ENCODE assay signal across 8 cellular contexts in genomic region chr2:73292906-73293533, GRCh38. TPM values are rescaled to one million over a fixed set of nuclear protein-coding genes. Genes with fewer than 3 reads are reported as not detected.
DNase-seq lines count a peak whose midpoint lies in the region; ATAC-seq lines count a peak whose summit lies in the region.

No MANE protein-coding gene starts in this region.

- H3K27me3 Mint-ChIP-seq in CD4-positive, CD25-positive, alpha-beta regulatory T cell: peaks cover 75% of the 10 kb centered on the region
- peaks cover 83% of the 10 kb centered on the region for H3K27me3 Mint-ChIP-seq in activated T-cell treated with anti-CD3 and anti-CD28 coated beads, Interleukin-2, amount 50 U/mL, for 24 hours
- H3K27me3 Mint-ChIP-seq in stimulated activated naive B cell treated with anti-CD40 and anti-IgM and Interleukin-4, amounts not matched to agents 10 μg/mL and 1 μg/mL and 100 μg/mL, for 72 hours: peaks cover 47 to 66% of the 10 kb centered on the region in 2 donors

- H3K4me3 Mint-ChIP-seq in CD4-positive, CD25-positive, alpha-beta regulatory T cell: peak overlapping the region; percentile 65 to 74 (median 74)
- peak overlapping the region; percentile 72 for H3K4me3 Mint-ChIP-seq in activated T-cell treated with anti-CD3 and anti-CD28 coated beads, Interleukin-2, amount 50 U/mL, for 24 hours
- H3K4me3 Mint-ChIP-seq in stimulated activated naive B cell treated with anti-CD40 and anti-IgM and Interleukin-4, amounts not matched to agents 10 μg/mL and 1 μg/mL and 100 μg/mL, for 72 hours: peak overlapping the region; percentile 81 to 83

- H3K27me3 ChIP-seq in CD4-positive, CD25-positive, alpha-beta regulatory T cell (ENCODE audit: control insufficient read depth, insufficient read depth, low read length): peaks cover 47% of the 10 kb centered on the region
- H3K27me3 ChIP-seq in iPS DF 6.9 (ENCODE audit: control insufficient read depth, insufficient read depth, low read length): peaks cover 25% of the 10 kb centered on the region

- peaks cover 3% of the 10 kb centered on the region in 2 experiments for H3K9me3 ChIP-seq in CD4-positive, CD25-positive, alpha-beta regulatory T cell (ENCODE audit: control insufficient read depth in 2 of 2, low read length in 2 of 2)
- H3K9me3 ChIP-seq in iPS DF 6.9 (ENCODE audit: control insufficient read depth, insufficient read depth, low read length): no peaks in the 10 kb centered on the region

- peaks cover 0 to 21% (median 5%) of the 10 kb centered on the region in 4 donors for H3K4me1 Mint-ChIP-seq in CD4-positive, CD25-positive, alpha-beta regulatory T cell
- peaks cover 26% of the 10 kb centered on the region for H3K4me1 Mint-ChIP-seq in activated T-cell treated with anti-CD3 and anti-CD28 coated beads, Interleukin-2, amount 50 U/mL, for 24 hours (ENCODE audit: low read depth)
- H3K4me1 Mint-ChIP-seq in stimulated activated naive B cell treated with anti-CD40 and anti-IgM and Interleukin-4, amounts not matched to agents 10 μg/mL and 1 μg/mL and 100 μg/mL, for 72 hours: peaks cover 8 to 29% of the 10 kb centered on the region in 2 donors

- no peaks in the 10 kb centered on the region for H3K36me3 Mint-ChIP-seq in CD4-positive, CD25-positive, alpha-beta regulatory T cell
- H3K36me3 Mint-ChIP-seq in activated T-cell treated with anti-CD3 and anti-CD28 coated beads, Interleukin-2, amount 50 U/mL, for 24 hours (ENCODE audit: low read depth): no peaks in the 10 kb centered on the region
- peaks cover 0 to 1% of the 10 kb centered on the region in 2 donors for H3K36me3 Mint-ChIP-seq in stimulated activated naive B cell treated with anti-CD40 and anti-IgM and Interleukin-4, amounts not matched to agents 10 μg/mL and 1 μg/mL and 100 μg/mL, for 72 hours

- DNase-seq in CD4-positive, CD25-positive, alpha-beta regulatory T cell: peak in 1 of 3 donors; percentile 26
- peak; percentile 43 for DNase-seq in activated T-cell treated with anti-CD3 and anti-CD28 coated beads, Interleukin-2, amount 50 U/mL, for 24 hours
- no peak for DNase-seq in iPS DF 6.9 (ENCODE audit: low read depth, low spot score)
- DNase-seq in stimulated activated naive B cell treated with anti-CD40 and anti-IgM and Interleukin-4, amounts not matched to agents 10 μg/mL and 1 μg/mL and 100 μg/mL, for 72 hours: no peak
- DNase-seq in AG08395 (ENCODE audit: low spot score): no peak
- no peak for DNase-seq in NCI-H526 treated with DMSO at 0.1 percent for 48 hours (lab: John Stamatoyannopoulos, UW)

- H3K9me3 Mint-ChIP-seq in CD4-positive, CD25-positive, alpha-beta regulatory T cell: peaks cover 0 to 10% (median 0%) of the 10 kb centered on the region in 7 donors
- H3K9me3 Mint-ChIP-seq in activated T-cell treated with anti-CD3 and anti-CD28 coated beads, Interleukin-2, amount 50 U/mL, for 24 hours: no peaks in the 10 kb centered on the region
- H3K9me3 Mint-ChIP-seq in stimulated activated naive B cell treated with anti-CD40 and anti-IgM and Interleukin-4, amounts not matched to agents 10 μg/mL and 1 μg/mL and 100 μg/mL, for 72 hours: no peaks in the 10 kb centered on the region

- peaks cover 35% of the 10 kb centered on the region for H3K4me1 ChIP-seq in CD4-positive, CD25-positive, alpha-beta regulatory T cell (ENCODE audit: control insufficient read depth, insufficient read depth, low read length, poor library complexity, severe bottlenecking)
- peaks cover 3% of the 10 kb centered on the region; the same call in 1 of the 2 replicates for H3K4me1 ChIP-seq in iPS DF 6.9 (ENCODE audit: control insufficient read depth, insufficient read depth, low read length)

- peak overlapping the region in 1 of 3 donors; percentile 35 for H3K27ac Mint-ChIP-seq in CD4-positive, CD25-positive, alpha-beta regulatory T cell
- no peak overlapping the region for H3K27ac Mint-ChIP-seq in activated T-cell treated with anti-CD3 and anti-CD28 coated beads, Interleukin-2, amount 50 U/mL, for 24 hours
- no peak overlapping the region for H3K27ac Mint-ChIP-seq in stimulated activated naive B cell treated with anti-CD40 and anti-IgM and Interleukin-4, amounts not matched to agents 10 μg/mL and 1 μg/mL and 100 μg/mL, for 72 hours

- no peak for ATAC-seq in CD4-positive, CD25-positive, alpha-beta regulatory T cell (ENCODE audit: low read depth in 2 of 2)
- ATAC-seq in HG02571 (IDR thresholded peaks at IDR 0.05; ENCODE audit: unreplicated experiment) (peak; percentile 5), GM21576 (IDR thresholded peaks at IDR 0.05; ENCODE audit: unreplicated experiment) (no peak)
- peak in 1 of 2 donors; percentile 15 for ATAC-seq in stimulated activated naive B cell treated with anti-CD40 and anti-IgM and Interleukin-4, amounts not matched to agents 10 μg/mL and 1 μg/mL and 100 μg/mL, for 72 hours (replicated peaks)

- H3K4me3 ChIP-seq in CD4-positive, CD25-positive, alpha-beta regulatory T cell (ENCODE audit: low read depth, low read length): no peak overlapping the region
- peak overlapping the region; percentile 34; the same call in 1 of the 2 replicates for H3K4me3 ChIP-seq in iPS DF 6.9 (ENCODE audit: low read length)

- no peak overlapping the region for H3K27ac ChIP-seq in CD4-positive, CD25-positive, alpha-beta regulatory T cell (ENCODE audit: insufficient read depth, low read length, poor library complexity, severe bottlenecking)
- no peak overlapping the region for H3K27ac ChIP-seq in iPS DF 6.9 (ENCODE audit: low read length)

- H3K36me3 ChIP-seq in CD4-positive, CD25-positive, alpha-beta regulatory T cell (ENCODE audit: control insufficient read depth, insufficient read depth, low read length): no peaks in the 10 kb centered on the region
- H3K36me3 ChIP-seq in iPS DF 6.9 (ENCODE audit: control insufficient read depth, insufficient read depth, low read length): no peaks in the 10 kb centered on the region

- no CpG with 5 or more reads among the region's 64 CpGs for WGBS in iPS DF 6.9 (ENCODE audit: insufficient coverage, insufficient read length)

RNA-seq across cellular contexts. Expression of gene EGR4, which starts 0.3 kb away (rescaled TPM):
- total RNA-seq in CD4-positive, CD25-positive, alpha-beta regulatory T cell: 0.69 TPM
- polyA plus RNA-seq in CD4-positive, CD25-positive, alpha-beta regulatory T cell: not detected

RNA-seq across cellular contexts. Expression of gene FBXO41, which starts 8.7 kb away (rescaled TPM):
- 17.4 TPM for total RNA-seq in CD4-positive, CD25-positive, alpha-beta regulatory T cell
- 1 to 10 TPM in 2 of 4 donors, under 1 TPM in 2; 0.51 to 1.1 (median 0.95) TPM for polyA plus RNA-seq in CD4-positive, CD25-positive, alpha-beta regulatory T cell

RNA-seq across cellular contexts. Expression of gene CCT7, which starts 58.9 kb away (rescaled TPM):
- 114 TPM for total RNA-seq in CD4-positive, CD25-positive, alpha-beta regulatory T cell
- polyA plus RNA-seq in CD4-positive, CD25-positive, alpha-beta regulatory T cell: 100 to 1,000 TPM; 239 to 287 (median 275) TPM

RNA-seq across cellular contexts. Expression of gene PRADC1, which starts 60.0 kb away (rescaled TPM):
- 7.0 TPM for total RNA-seq in CD4-positive, CD25-positive, alpha-beta regulatory T cell
- polyA plus RNA-seq in CD4-positive, CD25-positive, alpha-beta regulatory T cell: 10 to 100 TPM; 29.0 to 35.3 (median 32.7) TPM
